Comparison of ENCODE assay signal across 2 cellular contexts in the genomic region with DNA sequence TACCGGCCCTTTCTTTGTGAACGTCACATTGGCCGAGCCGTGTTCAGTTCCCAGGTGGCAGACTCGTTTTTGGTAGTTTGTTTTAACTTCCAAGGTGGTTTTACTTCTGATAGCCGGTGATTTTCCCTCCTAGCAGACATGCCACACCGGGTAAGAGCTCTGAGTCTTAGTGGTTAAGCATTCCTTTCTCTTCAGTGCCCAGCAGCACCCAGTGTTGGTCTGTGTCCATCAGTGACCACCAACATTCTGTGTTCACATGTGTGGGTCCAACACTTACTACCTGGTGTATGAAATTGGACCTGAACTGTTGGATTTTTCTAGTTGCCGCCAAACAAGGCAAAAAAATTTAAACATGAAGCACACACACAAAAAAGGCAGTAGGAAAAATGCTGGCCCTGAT.
TF ChIP-seq lines count a peak whose summit lies in the region.

No MANE protein-coding gene starts in this region.

TF ChIP-seq in K562, 482 proteins besides CTCF, POLR2A, EP300 and RAD21:
- TF ChIP-seq LCOR (CRISPR knock-in tag; IDR thresholded peaks at IDR 0.05) (no peak), ZNF316 (IDR thresholded peaks at IDR 0.05) (no peak), ZNF384 (IDR thresholded peaks at IDR 0.05; ENCODE audit: low read depth, low read length) (no peak), ZFX (CRISPR knock-in tag; IDR thresholded peaks at IDR 0.05) (no peak), FOXJ2 (tag; IDR thresholded peaks at IDR 0.05) (no peak), CREB1 (IDR thresholded peaks at IDR 0.05) (no peak), CREB1 (CRISPR knock-in tag; IDR thresholded peaks at IDR 0.05) (no peak), ZKSCAN3 (CRISPR knock-in tag; IDR thresholded peaks at IDR 0.05) (no peak), SNIP1 (IDR thresholded peaks at IDR 0.05; ENCODE audit: low read depth) (no peak), POLR3A (IDR thresholded peaks at IDR 0.05; ENCODE audit: borderline replicate concordance, extremely low read depth, insufficient read depth, insufficient read length) (no peak), MBD2 (IDR thresholded peaks at IDR 0.05; ENCODE audit: borderline replicate concordance, low read depth) (no peak), ZNF143 (CRISPR knock-in tag; IDR thresholded peaks at IDR 0.05) (no peak), HNRNPLL (IDR thresholded peaks at IDR 0.05; ENCODE audit: low read depth, low read length, poor library complexity, severe bottlenecking) (no peak), DMBX1 (CRISPR knock-in tag; IDR thresholded peaks at IDR 0.05; ENCODE audit: borderline replicate concordance) (no peak), ZNF444 (CRISPR knock-in tag; IDR thresholded peaks at IDR 0.05) (no peak)
- TF ChIP-seq, protein P1, sequence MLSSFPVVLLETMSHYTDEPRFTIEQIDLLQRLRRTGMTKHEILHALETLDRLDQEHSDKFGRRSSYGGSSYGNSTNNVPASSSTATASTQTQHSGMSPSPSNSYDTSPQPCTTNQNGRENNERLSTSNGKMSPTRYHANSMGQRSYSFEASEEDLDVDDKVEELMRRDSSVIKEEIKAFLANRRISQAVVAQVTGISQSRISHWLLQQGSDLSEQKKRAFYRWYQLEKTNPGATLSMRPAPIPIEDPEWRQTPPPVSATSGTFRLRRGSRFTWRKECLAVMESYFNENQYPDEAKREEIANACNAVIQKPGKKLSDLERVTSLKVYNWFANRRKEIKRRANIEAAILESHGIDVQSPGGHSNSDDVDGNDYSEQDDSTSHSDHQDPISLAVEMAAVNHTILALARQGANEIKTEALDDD (IDR thresholded peaks at IDR 0.05), result no peak
- TF ChIP-seq, protein P2, sequence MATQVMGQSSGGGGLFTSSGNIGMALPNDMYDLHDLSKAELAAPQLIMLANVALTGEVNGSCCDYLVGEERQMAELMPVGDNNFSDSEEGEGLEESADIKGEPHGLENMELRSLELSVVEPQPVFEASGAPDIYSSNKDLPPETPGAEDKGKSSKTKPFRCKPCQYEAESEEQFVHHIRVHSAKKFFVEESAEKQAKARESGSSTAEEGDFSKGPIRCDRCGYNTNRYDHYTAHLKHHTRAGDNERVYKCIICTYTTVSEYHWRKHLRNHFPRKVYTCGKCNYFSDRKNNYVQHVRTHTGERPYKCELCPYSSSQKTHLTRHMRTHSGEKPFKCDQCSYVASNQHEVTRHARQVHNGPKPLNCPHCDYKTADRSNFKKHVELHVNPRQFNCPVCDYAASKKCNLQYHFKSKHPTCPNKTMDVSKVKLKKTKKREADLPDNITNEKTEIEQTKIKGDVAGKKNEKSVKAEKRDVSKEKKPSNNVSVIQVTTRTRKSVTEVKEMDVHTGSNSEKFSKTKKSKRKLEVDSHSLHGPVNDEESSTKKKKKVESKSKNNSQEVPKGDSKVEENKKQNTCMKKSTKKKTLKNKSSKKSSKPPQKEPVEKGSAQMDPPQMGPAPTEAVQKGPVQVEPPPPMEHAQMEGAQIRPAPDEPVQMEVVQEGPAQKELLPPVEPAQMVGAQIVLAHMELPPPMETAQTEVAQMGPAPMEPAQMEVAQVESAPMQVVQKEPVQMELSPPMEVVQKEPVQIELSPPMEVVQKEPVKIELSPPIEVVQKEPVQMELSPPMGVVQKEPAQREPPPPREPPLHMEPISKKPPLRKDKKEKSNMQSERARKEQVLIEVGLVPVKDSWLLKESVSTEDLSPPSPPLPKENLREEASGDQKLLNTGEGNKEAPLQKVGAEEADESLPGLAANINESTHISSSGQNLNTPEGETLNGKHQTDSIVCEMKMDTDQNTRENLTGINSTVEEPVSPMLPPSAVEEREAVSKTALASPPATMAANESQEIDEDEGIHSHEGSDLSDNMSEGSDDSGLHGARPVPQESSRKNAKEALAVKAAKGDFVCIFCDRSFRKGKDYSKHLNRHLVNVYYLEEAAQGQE (CRISPR knock-in tag; IDR thresholded peaks at IDR 0.05; ENCODE audit: low read depth), result no peak
- TF ChIP-seq, protein P3, sequence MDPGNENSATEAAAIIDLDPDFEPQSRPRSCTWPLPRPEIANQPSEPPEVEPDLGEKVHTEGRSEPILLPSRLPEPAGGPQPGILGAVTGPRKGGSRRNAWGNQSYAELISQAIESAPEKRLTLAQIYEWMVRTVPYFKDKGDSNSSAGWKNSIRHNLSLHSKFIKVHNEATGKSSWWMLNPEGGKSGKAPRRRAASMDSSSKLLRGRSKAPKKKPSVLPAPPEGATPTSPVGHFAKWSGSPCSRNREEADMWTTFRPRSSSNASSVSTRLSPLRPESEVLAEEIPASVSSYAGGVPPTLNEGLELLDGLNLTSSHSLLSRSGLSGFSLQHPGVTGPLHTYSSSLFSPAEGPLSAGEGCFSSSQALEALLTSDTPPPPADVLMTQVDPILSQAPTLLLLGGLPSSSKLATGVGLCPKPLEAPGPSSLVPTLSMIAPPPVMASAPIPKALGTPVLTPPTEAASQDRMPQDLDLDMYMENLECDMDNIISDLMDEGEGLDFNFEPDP (CRISPR knock-in tag; IDR thresholded peaks at IDR 0.05), result no peak
TF ChIP-seq in K562: peak in this region for 0.

TF ChIP-seq in WTC11, 78 proteins besides CTCF, POLR2A, EP300 and RAD21:
- TF ChIP-seq, protein P4, sequence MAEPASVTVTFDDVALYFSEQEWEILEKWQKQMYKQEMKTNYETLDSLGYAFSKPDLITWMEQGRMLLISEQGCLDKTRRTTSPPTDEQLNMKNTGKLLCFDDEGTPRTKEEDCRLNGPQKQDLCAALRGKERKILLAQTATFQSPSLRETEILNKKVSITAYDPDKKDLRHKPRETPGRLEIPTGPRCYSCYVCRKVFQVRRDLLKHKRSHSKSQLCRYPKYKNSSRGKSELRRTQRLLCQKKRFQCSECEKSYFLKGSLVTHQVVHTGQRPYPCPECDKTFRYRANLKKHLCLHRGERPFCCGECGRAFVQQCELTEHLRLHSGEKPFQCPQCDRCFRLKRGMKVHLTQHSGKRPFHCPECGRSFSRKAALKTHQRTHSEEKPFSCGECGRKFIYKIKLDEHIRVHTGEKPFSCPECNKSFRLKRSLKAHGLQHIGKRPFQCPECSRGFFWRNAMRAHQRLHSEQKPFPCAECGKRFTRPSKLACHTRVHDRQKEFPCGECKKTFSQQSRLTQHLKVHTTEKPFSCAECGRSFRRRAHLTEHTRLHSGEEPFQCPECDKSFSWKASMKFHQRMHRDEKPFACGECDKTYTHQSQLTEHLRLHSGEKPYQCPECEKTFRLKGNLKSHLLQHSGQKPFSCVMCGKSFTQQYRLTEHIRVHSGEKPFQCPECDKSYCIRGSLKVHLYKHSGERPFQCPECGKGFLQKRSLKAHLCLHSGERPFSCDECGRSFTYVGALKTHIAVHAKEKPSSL (CRISPR knock-in tag; conservative IDR thresholded peaks at IDR 0.05), result no peak
- TF ChIP-seq, protein P5, sequence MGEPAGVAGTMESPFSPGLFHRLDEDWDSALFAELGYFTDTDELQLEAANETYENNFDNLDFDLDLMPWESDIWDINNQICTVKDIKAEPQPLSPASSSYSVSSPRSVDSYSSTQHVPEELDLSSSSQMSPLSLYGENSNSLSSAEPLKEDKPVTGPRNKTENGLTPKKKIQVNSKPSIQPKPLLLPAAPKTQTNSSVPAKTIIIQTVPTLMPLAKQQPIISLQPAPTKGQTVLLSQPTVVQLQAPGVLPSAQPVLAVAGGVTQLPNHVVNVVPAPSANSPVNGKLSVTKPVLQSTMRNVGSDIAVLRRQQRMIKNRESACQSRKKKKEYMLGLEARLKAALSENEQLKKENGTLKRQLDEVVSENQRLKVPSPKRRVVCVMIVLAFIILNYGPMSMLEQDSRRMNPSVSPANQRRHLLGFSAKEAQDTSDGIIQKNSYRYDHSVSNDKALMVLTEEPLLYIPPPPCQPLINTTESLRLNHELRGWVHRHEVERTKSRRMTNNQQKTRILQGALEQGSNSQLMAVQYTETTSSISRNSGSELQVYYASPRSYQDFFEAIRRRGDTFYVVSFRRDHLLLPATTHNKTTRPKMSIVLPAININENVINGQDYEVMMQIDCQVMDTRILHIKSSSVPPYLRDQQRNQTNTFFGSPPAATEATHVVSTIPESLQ (CRISPR knock-in tag; IDR thresholded peaks at IDR 0.05), result no peak
- TF ChIP-seq EMX1 (CRISPR knock-in tag; IDR thresholded peaks at IDR 0.05), result no peak
- TF ChIP-seq, protein P6, sequence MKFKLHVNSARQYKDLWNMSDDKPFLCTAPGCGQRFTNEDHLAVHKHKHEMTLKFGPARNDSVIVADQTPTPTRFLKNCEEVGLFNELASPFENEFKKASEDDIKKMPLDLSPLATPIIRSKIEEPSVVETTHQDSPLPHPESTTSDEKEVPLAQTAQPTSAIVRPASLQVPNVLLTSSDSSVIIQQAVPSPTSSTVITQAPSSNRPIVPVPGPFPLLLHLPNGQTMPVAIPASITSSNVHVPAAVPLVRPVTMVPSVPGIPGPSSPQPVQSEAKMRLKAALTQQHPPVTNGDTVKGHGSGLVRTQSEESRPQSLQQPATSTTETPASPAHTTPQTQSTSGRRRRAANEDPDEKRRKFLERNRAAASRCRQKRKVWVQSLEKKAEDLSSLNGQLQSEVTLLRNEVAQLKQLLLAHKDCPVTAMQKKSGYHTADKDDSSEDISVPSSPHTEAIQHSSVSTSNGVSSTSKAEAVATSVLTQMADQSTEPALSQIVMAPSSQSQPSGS (CRISPR knock-in tag; IDR thresholded peaks at IDR 0.05; ENCODE audit: borderline replicate concordance, low read depth), result no peak
- TF ChIP-seq NR2C2 (CRISPR knock-in tag; IDR thresholded peaks at IDR 0.05), result no peak
- TF ChIP-seq ETV6 (CRISPR knock-in tag; IDR thresholded peaks at IDR 0.05), result no peak
- TF ChIP-seq ZNF219 (CRISPR knock-in tag; IDR thresholded peaks at IDR 0.05; ENCODE audit: borderline replicate concordance), result no peak
- TF ChIP-seq FOXK1 (CRISPR knock-in tag; IDR thresholded peaks at IDR 0.05), result no peak
- TF ChIP-seq FOXP1 (CRISPR knock-in tag; IDR thresholded peaks at IDR 0.05; ENCODE audit: borderline replicate concordance), result no peak
- TF ChIP-seq NFATC4 (CRISPR knock-in tag; IDR thresholded peaks at IDR 0.05), result no peak
- TF ChIP-seq MYBL2 (CRISPR knock-in tag; IDR thresholded peaks at IDR 0.05), result no peak
